In the genomic region with DNA sequence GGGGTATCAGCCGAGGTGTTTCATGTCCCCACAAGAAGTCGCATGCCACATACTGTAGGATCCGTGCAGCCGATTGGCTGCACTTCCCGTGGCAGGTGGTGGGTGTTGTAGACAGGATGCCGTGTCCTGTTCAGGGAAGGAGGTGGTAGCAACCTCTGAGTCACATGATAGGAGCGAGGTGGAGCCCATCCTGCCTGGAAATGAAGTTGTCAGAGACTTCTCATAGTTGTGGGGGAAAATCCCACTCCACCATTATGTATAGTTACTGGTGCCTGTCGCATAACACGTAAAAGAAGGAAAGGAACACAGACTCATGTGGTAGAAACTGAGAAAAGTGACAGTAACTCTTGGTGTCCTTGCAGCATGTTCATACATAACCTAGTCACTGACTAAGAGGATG, we compare ENCODE assay signal across 11 cellular contexts.
A peak's percentile ranks its signal among the peaks of the same experiment; 100 is the strongest.
DNase-seq lines count a peak whose midpoint lies in the region; ATAC-seq and TF ChIP-seq lines count a peak whose summit lies in the region.
"Had no signal": no experiment of that assay in that cellular context is flagged by ENCODE, and none has a peak within 500 bp of the region (broad histone marks: within the 10 kb centered on the region; RNA-seq: fewer than 3 reads in every experiment).

No MANE protein-coding gene starts in this region.

- no peaks in the 10 kb centered on the region for H3K36me3 ChIP-seq in CD4-positive, alpha-beta memory T cell (ENCODE audit: insufficient read depth, low read length)

- peaks cover 10 to 23% (median 14%) of the 10 kb centered on the region in 4 donors for H3K4me1 Mint-ChIP-seq in CD4-positive, alpha-beta memory T cell

- H3K4me3 Mint-ChIP-seq in CD4-positive, alpha-beta memory T cell, result peak overlapping the region in 6 of 8 donors; percentile 7 to 70 (median 38)
- H3K4me3 Mint-ChIP-seq: activated naive CD8-positive, alpha-beta T cell treated with anti-CD3 and anti-CD28 coated beads, Interleukin-2, amount 10 ng/mL, durations not matched to agents 7 days and 5 days had no signal

- intact Hi-C loops in CD4-positive, alpha-beta memory T cell (cut with micrococcal nuclease), result no loop called here
- intact Hi-C loops in cardiac septum (cut with DNase I) (no loop called here), posterior vena cava (cut with DNase I) (no loop called here)

- no peaks in the 10 kb centered on the region for H3K9me3 ChIP-seq in CD4-positive, alpha-beta memory T cell (ENCODE audit: control insufficient read depth in 1 of 2, low read length in 2 of 2)

- H3K4me1 ChIP-seq in CD4-positive, alpha-beta memory T cell (ENCODE audit: insufficient read depth, low read length), result peaks cover 12% of the 10 kb centered on the region
- H3K4me1 ChIP-seq in foreskin keratinocyte, result peaks cover 19% of the 10 kb centered on the region

- ATAC-seq in GM19351 (IDR thresholded peaks at IDR 0.05; ENCODE audit: unreplicated experiment) (peak; percentile 94), HG03558 (IDR thresholded peaks at IDR 0.05; ENCODE audit: extremely low read depth, unreplicated experiment) (peak; percentile 90), foreskin keratinocyte (peak; percentile 92), GM21717 (IDR thresholded peaks at IDR 0.05; ENCODE audit: unreplicated experiment) (no peak)

- DNase-seq in CD4-positive, alpha-beta memory T cell, result peak in 2 of 5 donors; percentile 16 to 17
- peak; percentile 82 to 92 for DNase-seq in foreskin keratinocyte
- DNase-seq in cardiac septum (ENCODE audit: low spot score), result no peak
- DNase-seq in posterior vena cava (ENCODE audit: low spot score), result no peak
- no peak for DNase-seq in DMS 273 (lab: John Stamatoyannopoulos, UW; ENCODE audit: unreplicated experiment)
- DNase-seq: activated naive CD8-positive, alpha-beta T cell treated with anti-CD3 and anti-CD28 coated beads, Interleukin-2, amount 10 ng/mL, durations not matched to agents 7 days and 5 days; Kasumi-1 had no signal

- POLR2A ChIA-PET in CD4-positive, alpha-beta memory T cell (lab: Charles Lee; ENCODE audit: partially characterized antibody), result no interaction called here

- no peak for TF ChIP-seq CTCF in foreskin keratinocyte (conservative IDR thresholded peaks at IDR 0.05)

- H3K9me3 Mint-ChIP-seq in CD4-positive, alpha-beta memory T cell, result peaks cover 2 to 20% (median 15%) of the 10 kb centered on the region in 8 donors

- no peak overlapping the region for H3K4me3 ChIP-seq in CD4-positive, alpha-beta memory T cell (ENCODE audit: low read length in 2 of 2)

- peaks cover 2 to 4% of the 10 kb centered on the region in 2 donors for H3K27me3 Mint-ChIP-seq in CD4-positive, alpha-beta memory T cell

- CTCF ChIA-PET in CD4-positive, alpha-beta memory T cell (lab: Charles Lee; ENCODE audit: partially characterized antibody), result interaction anchor here (1.1 kb wide), 1 partner anchor 17 kb away, joined by 4 read pairs; no protein-coding TSS in a partner anchor

- peaks cover 4 to 10% of the 10 kb centered on the region in 2 donors for H3K36me3 Mint-ChIP-seq in CD4-positive, alpha-beta memory T cell

- H3K27ac ChIP-seq in CD4-positive, alpha-beta memory T cell (ENCODE audit: low read depth, low read length), result no peak overlapping the region
- H3K27ac ChIP-seq in foreskin keratinocyte, result peak overlapping the region; percentile 84
- H3K27ac ChIP-seq: C4-2B had no signal

- no peaks in the 10 kb centered on the region for H3K27me3 ChIP-seq in CD4-positive, alpha-beta memory T cell (ENCODE audit: insufficient read depth, low read length)
- no peaks in the 10 kb centered on the region for H3K27me3 ChIP-seq in foreskin keratinocyte

- H3K27ac Mint-ChIP-seq in CD4-positive, alpha-beta memory T cell, result peak overlapping the region in 1 of 7 donors; percentile 53
- H3K27ac Mint-ChIP-seq: activated naive CD8-positive, alpha-beta T cell treated with anti-CD3 and anti-CD28 coated beads, Interleukin-2, amount 10 ng/mL, durations not matched to agents 7 days and 5 days had no signal

Comparison
In these comparisons a context has a peak if more than half of its experiments do, and no peak if none do; other contexts are left out.
1. DNase-seq: peak in foreskin keratinocyte (2 of 2); none in cardiac septum (single experiment), posterior vena cava (single experiment) and DMS 273 (single experiment).